Comparison of ENCODE assay signal across 30 cellular contexts in the genomic region with DNA sequence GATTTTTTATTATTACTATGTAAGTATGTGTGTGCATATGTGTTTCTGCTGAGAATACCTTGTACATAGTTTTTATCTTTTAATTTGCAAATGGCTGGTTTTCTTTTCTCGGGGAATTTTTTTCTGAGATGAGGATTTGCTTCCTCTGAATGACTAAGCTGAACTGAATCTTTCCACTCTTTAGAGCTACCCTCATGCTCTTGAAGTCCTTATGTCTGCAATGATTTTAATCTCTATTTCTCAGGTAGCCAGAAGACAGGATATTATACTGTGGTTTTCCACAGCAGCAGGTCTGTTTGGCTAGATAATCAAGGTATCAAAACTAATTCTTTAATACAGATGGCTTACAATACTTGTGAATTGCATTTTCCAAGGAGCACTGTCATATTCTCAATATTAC.
"Had no signal": no experiment of that assay in that cellular context is flagged by ENCODE, and none has a peak within 500 bp of the region (broad histone marks: within the 10 kb centered on the region; RNA-seq: fewer than 3 reads in every experiment).

No MANE protein-coding gene starts in this region.

- DNase-seq: dorsolateral prefrontal cortex; effector CD8-positive, alpha-beta T cell; foreskin keratinocyte; heart left ventricle; hippocampal formation; islet precursor cell; kidney glomerular epithelial cell; left colon; left ventricle myocardium superior; lower lobe of right lung; natural killer cell; pancreas; stimulated activated CD4-positive, alpha-beta T cell treated with anti-CD3 and anti-CD28 coated beads, Interleukin-12 subunit alpha, Interleukin-12 subunit beta, amount 100 ng/mL, for 4 hours; stimulated activated CD4-positive, alpha-beta T cell treated with anti-CD3 and anti-CD28 coated beads, Interleukin-1b, Interleukin-23, amount 100 ng/mL, for 48 hours; stimulated activated CD4-positive, alpha-beta T cell treated with anti-CD3 and anti-CD28 coated beads, Interleukin-4, amount 100 ng/mL, for 1 hour; stimulated activated CD8-positive, alpha-beta memory T cell treated with anti-CD3 and anti-CD28 coated beads, Interleukin-4, amount 100 ng/mL, for 48 hours; stimulated activated naive CD4-positive, alpha-beta T cell; stimulated activated naive CD8-positive, alpha-beta T cell treated with anti-CD3 and anti-CD28 coated beads, Interleukin-15, amount 100 ng/mL, for 72 hours; transverse colon; upper lobe of right lung had no signal

- FAIRE-seq: endothelial cell of umbilical vein, pancreas had no signal

- H3K4me2 ChIP-seq: smooth muscle cell had no signal

- H3K36me3 Mint-ChIP-seq: natural killer cell had no signal

- ATAC-seq: foreskin keratinocyte; gastroesophageal sphincter; heart left ventricle; left colon; left ventricle myocardium superior; lower lobe of right lung; natural killer cell; pancreas; sciatic nerve; stimulated activated naive CD8-positive, alpha-beta T cell treated with anti-CD3 and anti-CD28 coated beads, Interleukin-15, amount 100 ng/mL, for 72 hours; upper lobe of right lung had no signal

- H3K27me3 Mint-ChIP-seq: stimulated activated naive CD8-positive, alpha-beta T cell treated with anti-CD3 and anti-CD28 coated beads, Interleukin-15, amount 100 ng/mL, for 72 hours had no signal

- H3K4me1 Mint-ChIP-seq: neural crest cell; stimulated activated naive CD8-positive, alpha-beta T cell treated with anti-CD3 and anti-CD28 coated beads, Interleukin-15, amount 100 ng/mL, for 72 hours had no signal

- H3K27ac Mint-ChIP-seq: natural killer cell; progenitor cell of endocrine pancreas; stimulated activated naive CD8-positive, alpha-beta T cell treated with anti-CD3 and anti-CD28 coated beads, Interleukin-15, amount 100 ng/mL, for 72 hours had no signal

- H3K9me3 ChIP-seq: esophagus muscularis mucosa, gastroesophageal sphincter, heart left ventricle, lower lobe of right lung, neutrophil, pancreas, suprapubic skin, transverse colon, upper lobe of right lung, vagina had no signal

- H3K4me3 ChIP-seq: dorsolateral prefrontal cortex, esophagus muscularis mucosa, gastroesophageal sphincter, heart left ventricle, lower lobe of right lung, pancreas, smooth muscle cell, suprapubic skin, transverse colon, upper lobe of right lung, vagina had no signal

- H3K36me3 ChIP-seq: esophagus muscularis mucosa, gastroesophageal sphincter, heart left ventricle, lower lobe of right lung, neutrophil, pancreas, suprapubic skin, transverse colon, upper lobe of right lung, vagina had no signal

- H3K9me3 Mint-ChIP-seq: natural killer cell; stimulated activated naive CD8-positive, alpha-beta T cell treated with anti-CD3 and anti-CD28 coated beads, Interleukin-15, amount 100 ng/mL, for 72 hours had no signal

- H3K4me3 Mint-ChIP-seq: natural killer cell; neural crest cell; stimulated activated naive CD8-positive, alpha-beta T cell treated with anti-CD3 and anti-CD28 coated beads, Interleukin-15, amount 100 ng/mL, for 72 hours had no signal

- H3K27me3 ChIP-seq: dorsolateral prefrontal cortex, esophagus muscularis mucosa, foreskin keratinocyte, gastroesophageal sphincter, heart left ventricle, neutrophil, pancreas, suprapubic skin, transverse colon, upper lobe of right lung, vagina had no signal

- H3K4me1 ChIP-seq: foreskin keratinocyte, lower lobe of right lung, upper lobe of right lung had no signal

- H3K27ac ChIP-seq: dorsolateral prefrontal cortex, esophagus muscularis mucosa, foreskin keratinocyte, gastroesophageal sphincter, heart left ventricle, lower lobe of right lung, neutrophil, pancreas, suprapubic skin, transverse colon, upper lobe of right lung, vagina had no signal
